In the genomic region with DNA sequence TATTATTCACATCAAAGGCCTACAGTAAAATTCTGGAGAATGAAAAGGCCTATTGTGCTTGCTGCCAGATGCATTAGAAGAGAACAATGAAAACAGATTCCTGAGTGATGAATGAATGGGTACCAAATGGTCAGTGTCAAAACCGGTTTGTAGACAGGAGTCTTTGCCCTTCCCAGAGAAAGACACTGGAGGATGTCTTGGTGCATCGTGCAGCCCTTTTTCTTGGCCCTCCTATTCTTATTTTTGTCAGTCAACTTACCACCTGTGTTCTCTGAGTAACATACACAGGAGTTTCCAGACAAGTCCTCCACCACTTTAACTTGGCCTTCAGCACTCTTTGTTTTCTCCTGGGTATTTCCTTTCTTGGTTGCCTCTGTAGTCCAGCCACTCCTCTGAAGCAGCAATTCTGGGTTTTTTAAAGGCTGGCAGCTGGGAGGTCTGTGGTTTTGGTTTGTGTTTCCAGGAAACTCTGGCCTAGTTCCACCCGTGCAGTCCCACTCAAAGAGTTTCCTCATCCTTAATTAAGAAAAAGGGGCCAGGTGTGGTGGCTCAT, we compare ENCODE assay signal across 9 cellular contexts. TPM values are rescaled to one million over a fixed set of nuclear protein-coding genes. Genes with fewer than 3 reads are reported as not detected.
A peak's percentile ranks its signal among the peaks of the same experiment; 100 is the strongest.
DNase-seq lines count a peak whose midpoint lies in the region; ATAC-seq and TF ChIP-seq lines count a peak whose summit lies in the region.
"Had no signal": no experiment of that assay in that cellular context is flagged by ENCODE, and none has a peak within 500 bp of the region (broad histone marks: within the 10 kb centered on the region; RNA-seq: fewer than 3 reads in every experiment).

No MANE protein-coding gene starts in this region.

- no peak for TF ChIP-seq CTCF in CD4-positive, alpha-beta T cell (IDR thresholded peaks at IDR 0.05)
- TF ChIP-seq CTCF in HFFc6 (IDR thresholded peaks at IDR 0.05): no peak

- no peaks in the 10 kb centered on the region for H3K27me3 Mint-ChIP-seq in CD4-positive, alpha-beta T cell
- peaks cover 2% of the 10 kb centered on the region; the same call in 1 of the 2 replicates for H3K27me3 Mint-ChIP-seq in HFFc6 (ENCODE audit: insufficient read depth)

- no peaks in the 10 kb centered on the region for H3K9me3 ChIP-seq in CD4-positive, alpha-beta T cell (ENCODE audit: control insufficient read depth, low read length)

- H3K27ac Mint-ChIP-seq in CD4-positive, alpha-beta T cell: peak overlapping the region; percentile 47
- H3K27ac Mint-ChIP-seq in HFFc6: no peak overlapping the region

- H3K27me3 ChIP-seq in CD4-positive, alpha-beta T cell (ENCODE audit: control insufficient read depth, insufficient read depth, low read length): no peaks in the 10 kb centered on the region

- peaks cover 9% of the 10 kb centered on the region for H3K36me3 Mint-ChIP-seq in CD4-positive, alpha-beta T cell (ENCODE audit: low read depth)
- H3K36me3 Mint-ChIP-seq in HFFc6 (ENCODE audit: low read depth): peaks cover 11% of the 10 kb centered on the region

- no peaks in the 10 kb centered on the region for H3K9me3 Mint-ChIP-seq in CD4-positive, alpha-beta T cell
- no peaks in the 10 kb centered on the region for H3K9me3 Mint-ChIP-seq in HFFc6

- ATAC-seq in CD4-positive, alpha-beta T cell (ENCODE audit: poor library complexity): no peak
- ATAC-seq in GM21576 (IDR thresholded peaks at IDR 0.05; ENCODE audit: unreplicated experiment): no peak
- ATAC-seq in GM21515 (IDR thresholded peaks at IDR 0.05; ENCODE audit: unreplicated experiment): no peak

- no peak for DNase-seq in CD4-positive, alpha-beta T cell
- DNase-seq in KG1 (lab: John Stamatoyannopoulos, UW) (peak; percentile 14), iris pigment epithelial cell (ENCODE audit: low read depth) (peak; percentile 67), mucosa of gallbladder (ENCODE audit: low spot score) (no peak), HFFc6 (no peak)
- peak; percentile 46 to 49 for DNase-seq in activated T-cell treated with anti-CD3 and anti-CD28 coated beads, Interleukin-2, amount 50 U/mL, for 48 hours
- DNase-seq: NCI-H526 had no signal

- POLR2A ChIA-PET in CD4-positive, alpha-beta T cell (lab: Charles Lee): no interaction called here

- CTCF ChIA-PET in CD4-positive, alpha-beta T cell (lab: Charles Lee): no interaction called here

- intact Hi-C loops in CD4-positive, alpha-beta T cell (cut with DNase I, micrococcal nuclease): no loop called here

- peak overlapping the region; percentile 54 for H3K4me3 Mint-ChIP-seq in CD4-positive, alpha-beta T cell
- no peak overlapping the region for H3K4me3 Mint-ChIP-seq in HFFc6

- H3K27ac ChIP-seq in CD4-positive, alpha-beta T cell (ENCODE audit: low read depth, low read length): no peak overlapping the region

- peaks cover 54% of the 10 kb centered on the region for H3K4me1 Mint-ChIP-seq in CD4-positive, alpha-beta T cell (ENCODE audit: low read depth)
- H3K4me1 Mint-ChIP-seq in HFFc6 (ENCODE audit: low read depth): peaks cover 12% of the 10 kb centered on the region

RNA-seq across cellular contexts. Expression of a gene that starts 29.4 kb away (rescaled TPM):
- 1 to 10 TPM; 5.9 to 6.0 TPM for total RNA-seq in CD4-positive, alpha-beta T cell
- 7.0 TPM for total RNA-seq in mucosa of gallbladder
- 10 to 100 TPM in 1 of 6 experiments, 1 to 10 TPM in 5; 7.8 to 10.4 (median 8.7) TPM for total RNA-seq in HFFc6 (2021; fragmentation: NEBNext Ultra II Directional; extraction: Animal tissue kit (Norgen Biotek cat#: 25700))

RNA-seq across cellular contexts. Expression of a gene that starts 55.4 kb away (rescaled TPM):
- 100 to 1,000 TPM; 205 to 206 TPM for total RNA-seq in CD4-positive, alpha-beta T cell
- 378 TPM for total RNA-seq in mucosa of gallbladder
- 100 to 1,000 TPM; 446 to 523 (median 503) TPM for total RNA-seq in HFFc6 (2021; fragmentation: NEBNext Ultra II Directional; extraction: Animal tissue kit (Norgen Biotek cat#: 25700))

Comparison
In these comparisons a context has a peak if more than half of its experiments do, and no peak if none do; other contexts are left out.
1. DNase-seq: peak in KG1 (single experiment), activated T-cell treated with anti-CD3 and anti-CD28 coated beads, Interleukin-2, amount 50 U/mL, for 48 hours (2 of 2) and iris pigment epithelial cell (single experiment); none in CD4-positive, alpha-beta T cell (0 of 10), mucosa of gallbladder (single experiment) and HFFc6 (single experiment).